21 cellular contexts compared by ENCODE assay signal in genomic region chr6:3214898-3215297, GRCh38. TPM values are rescaled to one million over a fixed set of nuclear protein-coding genes. Genes with fewer than 3 reads are reported as not detected.
DNase-seq lines count a peak whose midpoint lies in the region; ATAC-seq and TF ChIP-seq lines count a peak whose summit lies in the region.
"Had no signal": no experiment of that assay in that cellular context is flagged by ENCODE, and none has a peak within 500 bp of the region (broad histone marks: within the 10 kb centered on the region; RNA-seq: fewer than 3 reads in every experiment).

No MANE protein-coding gene starts in this region.

- H3K27ac ChIP-seq in CD4-positive, alpha-beta T cell (ENCODE audit: low read depth, low read length): no peak overlapping the region
- H3K27ac ChIP-seq: BLaER1 had no signal

- POLR2A ChIA-PET in HEK293T (lab: Yijun Ruan, JAX): no interaction called here
- POLR2A ChIA-PET in CD4-positive, alpha-beta T cell (lab: Charles Lee): no interaction called here

- H3K36me3 ChIP-seq in adipocyte (ENCODE audit: control insufficient read depth, insufficient read depth, low read length, severe bottlenecking): no peaks in the 10 kb centered on the region
- no peaks in the 10 kb centered on the region for H3K36me3 ChIP-seq in skeletal muscle satellite cell (ENCODE audit: insufficient read depth, low read length)
- H3K36me3 ChIP-seq: BLaER1 had no signal

- peak overlapping the region; percentile 52 for H3K4me2 ChIP-seq in skeletal muscle satellite cell (ENCODE audit: low read length)
- H3K4me2 ChIP-seq: BLaER1 had no signal

- intact Hi-C loops in activated T-helper 1 cell treated with anti-CD3 and anti-CD28 coated beads, Interleukin-12 subunit alpha, Interleukin-12 subunit beta, Interleukin-2, Interleukin-4 antibody, amounts not matched to agents 30 ng/mL and 10 ng/mL and 1 ng/mL, durations not matched to agents 14 hours and 24 hours and 36 hours (cut with micrococcal nuclease): no loop called here
- intact Hi-C loops in CD4-positive, alpha-beta T cell (cut with DNase I, micrococcal nuclease): no loop called here

- H3K27ac Mint-ChIP-seq in chondrocyte (ENCODE audit: unreplicated experiment): peak overlapping the region; percentile 28
- no peak overlapping the region for H3K27ac Mint-ChIP-seq in activated T-helper 1 cell treated with anti-CD3 and anti-CD28 coated beads, Interleukin-12 subunit alpha, Interleukin-12 subunit beta, Interleukin-2, Interleukin-4 antibody, amounts not matched to agents 30 ng/mL and 10 ng/mL and 1 ng/mL, durations not matched to agents 14 hours and 24 hours and 36 hours
- no peak overlapping the region for H3K27ac Mint-ChIP-seq in CD4-positive, alpha-beta T cell
- H3K27ac Mint-ChIP-seq: CD4-positive, alpha-beta memory T cell had no signal

- H3K4me3 Mint-ChIP-seq in chondrocyte (ENCODE audit: unreplicated experiment): no peak overlapping the region
- H3K4me3 Mint-ChIP-seq in activated T-helper 1 cell treated with anti-CD3 and anti-CD28 coated beads, Interleukin-12 subunit alpha, Interleukin-12 subunit beta, Interleukin-2, Interleukin-4 antibody, amounts not matched to agents 30 ng/mL and 10 ng/mL and 1 ng/mL, durations not matched to agents 14 hours and 24 hours and 36 hours: no peak overlapping the region
- H3K4me3 Mint-ChIP-seq in CD4-positive, alpha-beta T cell: no peak overlapping the region

- peaks cover 4% of the 10 kb centered on the region for H3K4me1 ChIP-seq in adipocyte (ENCODE audit: control insufficient read depth, insufficient read depth, low read length)
- peaks cover 26% of the 10 kb centered on the region for H3K4me1 ChIP-seq in skeletal muscle satellite cell (ENCODE audit: control insufficient read depth, insufficient read depth, low read length)
- H3K4me1 ChIP-seq: Caco-2 had no signal

- H3K4me1 Mint-ChIP-seq in chondrocyte (ENCODE audit: low read depth): peaks cover 46% of the 10 kb centered on the region
- peaks cover 4% of the 10 kb centered on the region for H3K4me1 Mint-ChIP-seq in activated T-helper 1 cell treated with anti-CD3 and anti-CD28 coated beads, Interleukin-12 subunit alpha, Interleukin-12 subunit beta, Interleukin-2, Interleukin-4 antibody, amounts not matched to agents 30 ng/mL and 10 ng/mL and 1 ng/mL, durations not matched to agents 14 hours and 24 hours and 36 hours (ENCODE audit: low read depth)
- no peaks in the 10 kb centered on the region for H3K4me1 Mint-ChIP-seq in CD4-positive, alpha-beta T cell (ENCODE audit: low read depth)

- peaks cover 22% of the 10 kb centered on the region for H3K27me3 ChIP-seq in adipocyte (replicated peaks; ENCODE audit: control insufficient read depth, insufficient read depth, low read length)
- H3K27me3 ChIP-seq in skeletal muscle satellite cell (ENCODE audit: control insufficient read depth, insufficient read depth, low read length): peaks cover 37% of the 10 kb centered on the region
- peaks cover 27% of the 10 kb centered on the region for H3K27me3 ChIP-seq in CD4-positive, alpha-beta T cell (ENCODE audit: control insufficient read depth, insufficient read depth, low read length)

- no peaks in the 10 kb centered on the region for H3K27me3 Mint-ChIP-seq in chondrocyte (ENCODE audit: low read depth)
- H3K27me3 Mint-ChIP-seq in activated T-helper 1 cell treated with anti-CD3 and anti-CD28 coated beads, Interleukin-12 subunit alpha, Interleukin-12 subunit beta, Interleukin-2, Interleukin-4 antibody, amounts not matched to agents 30 ng/mL and 10 ng/mL and 1 ng/mL, durations not matched to agents 14 hours and 24 hours and 36 hours (ENCODE audit: insufficient read depth): peaks cover 37% of the 10 kb centered on the region
- peaks cover 51% of the 10 kb centered on the region for H3K27me3 Mint-ChIP-seq in CD4-positive, alpha-beta T cell

- peak; percentile 56 for DNase-seq in adipocyte (ENCODE audit: low read depth)
- no peak for DNase-seq in chondrocyte (ENCODE audit: low spot score)
- DNase-seq in fibroblast of peridontal ligament (ENCODE audit: extremely low read depth): peak; percentile 68
- no peak for DNase-seq in HEK293T (ENCODE audit: extremely low spot score)
- DNase-seq in activated T-helper 1 cell treated with anti-CD3 and anti-CD28 coated beads, Interleukin-12 subunit alpha, Interleukin-12 subunit beta, Interleukin-2, Interleukin-4 antibody, amounts not matched to agents 30 ng/mL and 10 ng/mL and 1 ng/mL, durations not matched to agents 14 hours and 24 hours and 36 hours (ENCODE audit: low spot score): no peak
- no peak for DNase-seq in CD4-positive, alpha-beta T cell
- DNase-seq: Caco-2; CD4-positive, alpha-beta memory T cell; DMS 273 treated with DMSO at 0.1 percent for 48 hours; DMS79 treated with DMSO at 0.1 percent for 48 hours; KBM-7; NCI-H1092 treated with DMSO at 0.1 percent for 48 hours; NCI-H1436 treated with DMSO at 0.1 percent for 48 hours; NCI-H1930; NCI-H2227 treated with DMSO at 0.1 percent for 48 hours; NCI-H510A; NCI-H748 treated with DMSO at 0.1 percent for 48 hours had no signal

- H3K9me3 ChIP-seq in adipocyte (ENCODE audit: control insufficient read depth, low read length) (no peaks in the 10 kb centered on the region), skeletal muscle satellite cell (replicated peaks; ENCODE audit: low read length) (no peaks in the 10 kb centered on the region)
- no peaks in the 10 kb centered on the region for H3K9me3 ChIP-seq in CD4-positive, alpha-beta T cell (ENCODE audit: control insufficient read depth, low read length)
- H3K9me3 ChIP-seq: BLaER1, Caco-2 had no signal

- CTCF ChIA-PET in HEK293T (lab: Yijun Ruan, JAX): interaction anchor here (0.6 kb wide), 1 partner anchor 15 kb away, joined by 3 read pairs; no protein-coding TSS in a partner anchor
- CTCF ChIA-PET in CD4-positive, alpha-beta T cell (lab: Charles Lee): interaction anchor here (0.6 to 0.7 kb wide), 2 partner anchors 52 to 1743 kb away, joined by 3 read pairs; no protein-coding TSS in a partner anchor

- no peak for ATAC-seq in GM21423 (IDR thresholded peaks at IDR 0.05; ENCODE audit: unreplicated experiment)
- ATAC-seq in CD4-positive, alpha-beta T cell (ENCODE audit: poor library complexity): no peak
- ATAC-seq: Panc1 had no signal

- H3K36me3 Mint-ChIP-seq in chondrocyte (ENCODE audit: low read depth): no peaks in the 10 kb centered on the region
- no peaks in the 10 kb centered on the region for H3K36me3 Mint-ChIP-seq in activated T-helper 1 cell treated with anti-CD3 and anti-CD28 coated beads, Interleukin-12 subunit alpha, Interleukin-12 subunit beta, Interleukin-2, Interleukin-4 antibody, amounts not matched to agents 30 ng/mL and 10 ng/mL and 1 ng/mL, durations not matched to agents 14 hours and 24 hours and 36 hours (ENCODE audit: low read depth)
- H3K36me3 Mint-ChIP-seq in CD4-positive, alpha-beta T cell (ENCODE audit: low read depth): no peaks in the 10 kb centered on the region
- H3K36me3 Mint-ChIP-seq: CD4-positive, alpha-beta memory T cell had no signal

- TF ChIP-seq CTCF in chondrocyte (IDR thresholded peaks at IDR 0.05): no peak
- TF ChIP-seq CTCF in CD4-positive, alpha-beta T cell (IDR thresholded peaks at IDR 0.05): no peak

- H3K9me3 Mint-ChIP-seq in chondrocyte (ENCODE audit: low read depth): no peaks in the 10 kb centered on the region
- H3K9me3 Mint-ChIP-seq in activated T-helper 1 cell treated with anti-CD3 and anti-CD28 coated beads, Interleukin-12 subunit alpha, Interleukin-12 subunit beta, Interleukin-2, Interleukin-4 antibody, amounts not matched to agents 30 ng/mL and 10 ng/mL and 1 ng/mL, durations not matched to agents 14 hours and 24 hours and 36 hours: no peaks in the 10 kb centered on the region
- H3K9me3 Mint-ChIP-seq in CD4-positive, alpha-beta T cell: no peaks in the 10 kb centered on the region

- H3K4me3 ChIP-seq in adipocyte (ENCODE audit: low read length): no peak overlapping the region
- no peak overlapping the region for H3K4me3 ChIP-seq in skeletal muscle satellite cell (ENCODE audit: low read length)
- H3K4me3 ChIP-seq: BLaER1 had no signal

- H3K9ac ChIP-seq in adipocyte (ENCODE audit: low read length) (no peak overlapping the region), skeletal muscle satellite cell (ENCODE audit: low read depth, low read length) (no peak overlapping the region)
- H3K9ac ChIP-seq: BLaER1 had no signal

TF ChIP-seq in HEK293T, 16 proteins besides CTCF, POLR2A, EP300 and RAD21:
- TF ChIP-seq FOXM1 (IDR thresholded peaks at IDR 0.05; ENCODE audit: borderline replicate concordance): no peak
- no peak for TF ChIP-seq NFRKB (IDR thresholded peaks at IDR 0.05)
- no peak for TF ChIP-seq SP1 (IDR thresholded peaks at IDR 0.05)
- TF ChIP-seq ELF4 (IDR thresholded peaks at IDR 0.05): no peak
- TF ChIP-seq CTBP1 (IDR thresholded peaks at IDR 0.05; ENCODE audit: borderline replicate concordance): no peak

RNA-seq across cellular contexts. Expression of gene TUBB2B, which starts 12.6 kb away (rescaled TPM):
- total RNA-seq in chondrocyte: 109 to 119 TPM (median 117 TPM) in 3 replicates
- 6.3 and 7.6 TPM in 2 replicates for total RNA-seq in skeletal muscle satellite cell (2012; rRNA removed)
- 0.20 and 0.57 TPM in 2 replicates for total RNA-seq in activated T-helper 1 cell treated with anti-CD3 and anti-CD28 coated beads, Interleukin-12 subunit alpha, Interleukin-12 subunit beta, Interleukin-2, Interleukin-4 antibody, amounts not matched to agents 30 ng/mL and 10 ng/mL and 1 ng/mL, durations not matched to agents 14 hours and 24 hours and 36 hours
- not detected for total RNA-seq in CD4-positive, alpha-beta T cell
- total RNA-seq: CD4-positive, alpha-beta memory T cell had no signal

RNA-seq across cellular contexts. Expression of gene PSMG4, which starts 43.8 kb away (rescaled TPM):
- total RNA-seq in chondrocyte: 16.2 to 24.7 TPM (median 17.2 TPM) in 3 replicates
- total RNA-seq in skeletal muscle satellite cell (2012; rRNA removed): 24.0 and 35.2 TPM in 2 replicates
- 32.1 and 35.4 TPM in 2 replicates for total RNA-seq in activated T-helper 1 cell treated with anti-CD3 and anti-CD28 coated beads, Interleukin-12 subunit alpha, Interleukin-12 subunit beta, Interleukin-2, Interleukin-4 antibody, amounts not matched to agents 30 ng/mL and 10 ng/mL and 1 ng/mL, durations not matched to agents 14 hours and 24 hours and 36 hours
- 10 to 100 TPM; 12.3 to 12.8 TPM for total RNA-seq in CD4-positive, alpha-beta T cell

RNA-seq across cellular contexts. Expression of gene TUBB2A, which starts 57.6 kb away (rescaled TPM):
- total RNA-seq in chondrocyte: 212 to 290 TPM (median 223 TPM) in 3 replicates
- 64.1 and 111 TPM in 2 replicates for total RNA-seq in skeletal muscle satellite cell (2012; rRNA removed)
- total RNA-seq in activated T-helper 1 cell treated with anti-CD3 and anti-CD28 coated beads, Interleukin-12 subunit alpha, Interleukin-12 subunit beta, Interleukin-2, Interleukin-4 antibody, amounts not matched to agents 30 ng/mL and 10 ng/mL and 1 ng/mL, durations not matched to agents 14 hours and 24 hours and 36 hours: 5.2 and 5.6 TPM in 2 replicates
- 10 to 100 TPM; 54.3 to 58.5 TPM for total RNA-seq in CD4-positive, alpha-beta T cell

Comparison
In these comparisons a context has a peak if more than half of its experiments do, and no peak if none do; other contexts are left out.
1. DNase-seq: peak in adipocyte (single experiment) and fibroblast of peridontal ligament (single experiment); none in chondrocyte (single experiment), HEK293T (single experiment), activated T-helper 1 cell treated with anti-CD3 and anti-CD28 coated beads, Interleukin-12 subunit alpha, Interleukin-12 subunit beta, Interleukin-2, Interleukin-4 antibody, amounts not matched to agents 30 ng/mL and 10 ng/mL and 1 ng/mL, durations not matched to agents 14 hours and 24 hours and 36 hours (single experiment) and CD4-positive, alpha-beta T cell (0 of 10).
2. RNA of gene TUBB2B, which starts 12.6 kb away (total RNA-seq): 109 to 119 TPM in chondrocyte; 0.20 to 0.57 TPM in activated T-helper 1 cell treated with anti-CD3 and anti-CD28 coated beads, Interleukin-12 subunit alpha, Interleukin-12 subunit beta, Interleukin-2, Interleukin-4 antibody, amounts not matched to agents 30 ng/mL and 10 ng/mL and 1 ng/mL, durations not matched to agents 14 hours and 24 hours and 36 hours and not detected in CD4-positive, alpha-beta T cell; every median in the first group is over 10 times any median in the second.